8 cellular contexts compared by ENCODE assay signal in genomic region chr15:40104865-40105516, GRCh38. TPM values are rescaled to one million over a fixed set of nuclear protein-coding genes. Genes with fewer than 3 reads are reported as not detected.
A peak's percentile ranks its signal among the peaks of the same experiment; 100 is the strongest.
DNase-seq lines count a peak whose midpoint lies in the region; ATAC-seq and TF ChIP-seq lines count a peak whose summit lies in the region.

No MANE protein-coding gene starts in this region.

- H3K27ac Mint-ChIP-seq in activated naive CD4-positive, alpha-beta T cell treated with anti-CD3 and anti-CD28 coated beads for 36 hours, result peak overlapping the region; percentile 77

- CTCF ChIA-PET in activated naive CD4-positive, alpha-beta T cell treated with anti-CD3 and anti-CD28 coated beads for 36 hours (lab: Charles Lee), result interaction anchor here (0.6 to 14.7 kb wide), 31 partner anchors 5 to 485 kb away, joined by 3 to 189 read pairs (median 5); partner anchors contain the start of genes BMF and SRP14

- ATAC-seq in GM19463 (IDR thresholded peaks at IDR 0.05; ENCODE audit: unreplicated experiment), result peak; percentile 22

- no peak for TF ChIP-seq EP300 in suprapubic skin (IDR thresholded peaks at IDR 0.05)

- H3K36me3 ChIP-seq in SK-N-MC (ENCODE audit: insufficient read depth, low read length), result peaks cover 6% of the 10 kb centered on the region; the same call in 1 of the 2 replicates
- H3K36me3 ChIP-seq in osteoblast (ENCODE audit: insufficient read depth, low read length), result no peaks in the 10 kb centered on the region
- no peaks in the 10 kb centered on the region for H3K36me3 ChIP-seq in suprapubic skin

- H3K27me3 Mint-ChIP-seq in activated naive CD4-positive, alpha-beta T cell treated with anti-CD3 and anti-CD28 coated beads for 36 hours (ENCODE audit: low read depth), result no peaks in the 10 kb centered on the region

- no peaks in the 10 kb centered on the region for H3K36me3 Mint-ChIP-seq in activated naive CD4-positive, alpha-beta T cell treated with anti-CD3 and anti-CD28 coated beads for 36 hours (ENCODE audit: low read depth)

- H3K9ac ChIP-seq in SK-N-MC (ENCODE audit: insufficient read length), result peak overlapping the region; percentile 69

- peak overlapping the region; percentile 45 for H3K4me2 ChIP-seq in osteoblast (ENCODE audit: insufficient read depth, low read length)

- H3K4me1 ChIP-seq in osteoblast (ENCODE audit: insufficient read depth, low read length) (peaks cover 39% of the 10 kb centered on the region), suprapubic skin (peaks cover 88% of the 10 kb centered on the region)

- DNase-seq in AML-193 (lab: John Stamatoyannopoulos, UW), result peak; percentile 77 to 83
- peak; percentile 76 for DNase-seq in NAMALWA (ENCODE audit: low spot score)
- peak; percentile 63 for DNase-seq in SK-N-MC (ENCODE audit: low read depth, low spot score)
- DNase-seq in activated naive CD4-positive, alpha-beta T cell treated with anti-CD3 and anti-CD28 coated beads for 36 hours, result peak; percentile 85
- peak; percentile 85 for DNase-seq in globus pallidus (ENCODE audit: low spot score)
- peak; percentile 99 for DNase-seq in osteoblast (ENCODE audit: insufficient read length, low spot score, missing footprints)
- DNase-seq in suprapubic skin (ENCODE audit: low spot score in 2 of 2), result peak; percentile 94

- WGBS in suprapubic skin, result 5% methylated on average over 3 of the region's 16 CpGs

- peak overlapping the region; percentile 30 for H2AFZ ChIP-seq in osteoblast (ENCODE audit: low read length)

- H3K4me1 Mint-ChIP-seq in activated naive CD4-positive, alpha-beta T cell treated with anti-CD3 and anti-CD28 coated beads for 36 hours (ENCODE audit: low read depth), result peaks cover 61% of the 10 kb centered on the region

- H3K27ac ChIP-seq in SK-N-MC, result peak overlapping the region; percentile 92
- no peak overlapping the region for H3K27ac ChIP-seq in osteoblast (ENCODE audit: low read depth, low read length)
- peak overlapping the region; percentile 84 for H3K27ac ChIP-seq in suprapubic skin

- H3K9me3 ChIP-seq in SK-N-MC (ENCODE audit: low read depth, low read length) (no peaks in the 10 kb centered on the region), osteoblast (ENCODE audit: low read depth, low read length) (no peaks in the 10 kb centered on the region), suprapubic skin (no peaks in the 10 kb centered on the region)

- no peaks in the 10 kb centered on the region for H3K9me3 Mint-ChIP-seq in activated naive CD4-positive, alpha-beta T cell treated with anti-CD3 and anti-CD28 coated beads for 36 hours

- H3K4me3 ChIP-seq in SK-N-MC (peak overlapping the region; percentile 53), osteoblast (ENCODE audit: insufficient read depth, low read length) (no peak overlapping the region), suprapubic skin (peak overlapping the region; percentile 16)

- no peaks in the 10 kb centered on the region for H3K27me3 ChIP-seq in osteoblast (ENCODE audit: insufficient read depth, low read length)
- H3K27me3 ChIP-seq in suprapubic skin, result no peaks in the 10 kb centered on the region

- peak; percentile 99 for TF ChIP-seq CTCF in osteoblast (IDR thresholded peaks at IDR 0.05; ENCODE audit: extremely low read depth, low read depth, low read length)
- peak; percentile 68 to 97 for TF ChIP-seq CTCF in suprapubic skin (IDR thresholded peaks at IDR 0.05)

- no peak for TF ChIP-seq POLR2A in suprapubic skin (IDR thresholded peaks at IDR 0.05)

- H4K20me1 ChIP-seq in osteoblast (ENCODE audit: insufficient read depth, low read length), result peaks cover 3% of the 10 kb centered on the region

- H3K4me3 Mint-ChIP-seq in activated naive CD4-positive, alpha-beta T cell treated with anti-CD3 and anti-CD28 coated beads for 36 hours, result peak overlapping the region; percentile 34

- intact Hi-C loops in activated naive CD4-positive, alpha-beta T cell treated with anti-CD3 and anti-CD28 coated beads for 36 hours (cut with micrococcal nuclease), result loop anchor here (2.0 to 5.0 kb wide), 3 partner anchors 170 to 217 kb away; partner anchors contain the start of genes EIF2AK4 and INAFM2

- no peaks in the 10 kb centered on the region for H3K79me2 ChIP-seq in osteoblast (ENCODE audit: insufficient read depth, low read length)

RNA-seq across cellular contexts. Expression of gene BMF, which starts 3.7 kb away (rescaled TPM):
- 10 to 100 TPM in 1 of 2 experiments, 1 to 10 TPM in 1; 9.4 to 10.3 TPM for total RNA-seq in activated naive CD4-positive, alpha-beta T cell treated with anti-CD3 and anti-CD28 coated beads for 36 hours
- total RNA-seq in osteoblast (8.0 TPM in 2 replicates), suprapubic skin (10 to 100 TPM in 2 of 4 donors, 1 to 10 TPM in 2; 2.6 to 11.1 (median 9.8) TPM)

RNA-seq across cellular contexts. Expression of gene BUB1B, which starts 55.9 kb away (rescaled TPM):
- total RNA-seq in activated naive CD4-positive, alpha-beta T cell treated with anti-CD3 and anti-CD28 coated beads for 36 hours, result 100 to 1,000 TPM; 102 to 106 TPM
- total RNA-seq in osteoblast, result 2.2 and 4.1 TPM in 2 replicates
- 10 to 100 TPM in 2 of 4 donors, 1 to 10 TPM in 2; 1.8 to 12.2 (median 8.8) TPM for total RNA-seq in suprapubic skin

Comparison
In these comparisons a context has a peak if more than half of its experiments do, and no peak if none do; other contexts are left out.
1. RNA of gene BUB1B, which starts 55.9 kb away (total RNA-seq): 102 to 106 TPM in activated naive CD4-positive, alpha-beta T cell treated with anti-CD3 and anti-CD28 coated beads for 36 hours; 1.8 to 12.2 TPM in suprapubic skin and 2.2 to 4.1 TPM in osteoblast; every median in the first group is over 4 times any median in the second.
2. Peak in every context shown above with its lines, with median percentiles within 50 percentile points of each other: DNase-seq.